Comparison of ENCODE assay signal across 25 cellular contexts in the genomic region with DNA sequence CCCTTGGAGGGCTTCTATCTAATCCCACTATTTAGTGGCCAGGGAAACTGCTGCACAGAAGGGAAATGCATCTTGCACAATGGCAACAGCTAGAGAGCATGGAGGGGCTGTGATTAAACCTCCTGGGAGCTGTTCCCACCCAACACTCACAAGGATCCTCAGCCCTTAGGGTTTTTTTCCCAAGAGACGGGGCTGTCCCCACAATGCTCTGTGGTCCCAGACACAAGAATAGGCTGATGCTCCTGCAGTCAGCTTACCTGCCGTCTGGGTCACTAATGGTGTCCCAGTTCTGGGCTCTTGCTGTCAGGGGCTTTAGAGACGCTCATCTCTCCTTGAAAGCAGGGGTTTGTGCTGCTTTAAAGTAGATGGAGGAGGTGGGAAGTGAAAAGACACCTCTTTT. TPM values are rescaled to one million over a fixed set of nuclear protein-coding genes. Genes with fewer than 3 reads are reported as not detected.
"Had no signal": no experiment of that assay in that cellular context is flagged by ENCODE, and none has a peak within 500 bp of the region (broad histone marks: within the 10 kb centered on the region; RNA-seq: fewer than 3 reads in every experiment).

No MANE protein-coding gene starts in this region.

- H3K27me3 Mint-ChIP-seq: activated CD4-positive, alpha-beta memory T cell treated with anti-CD3 and anti-CD28 coated beads for 36 hours; activated naive CD8-positive, alpha-beta T cell treated with anti-CD3 and anti-CD28 coated beads for 36 hours; stimulated activated memory B cell treated with anti-CD40 and anti-IgM and Interleukin-4, amounts not matched to agents 10 μg/mL and 1 μg/mL and 100 μg/mL, for 72 hours had no signal

- H3K4me3 ChIP-seq: dorsolateral prefrontal cortex, pancreas, stomach, transverse colon had no signal

- H3K36me3 Mint-ChIP-seq: activated CD4-positive, alpha-beta memory T cell treated with anti-CD3 and anti-CD28 coated beads for 36 hours; activated naive CD8-positive, alpha-beta T cell treated with anti-CD3 and anti-CD28 coated beads for 36 hours; natural killer cell treated with Interleukin-12 subunit alpha and Interleukin-12 subunit beta and Interleukin-15 and Interleukin-18, amount 100 ng/mL, for 72 hours; stimulated activated memory B cell treated with anti-CD40 and anti-IgM and Interleukin-4, amounts not matched to agents 10 μg/mL and 1 μg/mL and 100 μg/mL, for 72 hours had no signal

- H3K4me3 Mint-ChIP-seq: activated B cell treated with CpG ODN at 0.5 μM for 24 hours; activated CD4-positive, alpha-beta memory T cell treated with anti-CD3 and anti-CD28 coated beads for 36 hours; activated naive CD8-positive, alpha-beta T cell treated with anti-CD3 and anti-CD28 coated beads for 36 hours; effector memory CD8-positive, alpha-beta T cell; natural killer cell treated with Interleukin-12 subunit alpha and Interleukin-12 subunit beta and Interleukin-15 and Interleukin-18, amount 100 ng/mL, for 72 hours; stimulated activated memory B cell treated with anti-CD40 and anti-IgM and Interleukin-4, amounts not matched to agents 10 μg/mL and 1 μg/mL and 100 μg/mL, for 72 hours; T-helper 1 cell treated with Interleukin-12 subunit alpha and Interleukin-12 subunit beta and Interleukin-4 antibody, amounts not matched to agents 30 μg/mL and 1 μg/mL, for 36 hours had no signal

- DNase-seq: activated B cell treated with CpG ODN at 0.5 μM for 24 hours; activated CD4-positive, alpha-beta memory T cell treated with anti-CD3 and anti-CD28 coated beads for 36 hours; activated CD4-positive, alpha-beta T cell treated with anti-CD3 and anti-CD28 coated beads for 4 hours; activated naive CD4-positive, alpha-beta T cell treated with Interleukin-2 at 50 U/mL for 16 hours; activated naive CD8-positive, alpha-beta T cell treated with anti-CD3 and anti-CD28 coated beads for 36 hours; activated T-cell treated with anti-CD3 and anti-CD28 coated beads, Interleukin-2, amount 50 U/mL, for 1 hour; central memory CD4-positive, alpha-beta T cell; dorsolateral prefrontal cortex; effector memory CD8-positive, alpha-beta T cell; left ventricle myocardium superior; pancreas; right cardiac atrium; small intestine; stimulated activated CD4-positive, alpha-beta T cell treated with anti-CD3 and anti-CD28 coated beads, Interleukin-2, amount 100 ng/mL, for 24 hours; stomach; T1000; transverse colon had no signal

- ATAC-seq: effector memory CD8-positive, alpha-beta T cell; esophagus mucosa; left ventricle myocardium superior; natural killer cell treated with Interleukin-12 subunit alpha and Interleukin-12 subunit beta and Interleukin-15 and Interleukin-18, amount 100 ng/mL, for 72 hours; pancreas; right cardiac atrium; stimulated activated memory B cell treated with anti-CD40 and anti-IgM and Interleukin-4, amounts not matched to agents 10 μg/mL and 1 μg/mL and 100 μg/mL, for 72 hours had no signal

- H3K27ac Mint-ChIP-seq: activated B cell treated with CpG ODN at 0.5 μM for 24 hours; activated CD4-positive, alpha-beta memory T cell treated with anti-CD3 and anti-CD28 coated beads for 36 hours; activated naive CD8-positive, alpha-beta T cell treated with anti-CD3 and anti-CD28 coated beads for 36 hours; effector memory CD8-positive, alpha-beta T cell; natural killer cell treated with Interleukin-12 subunit alpha and Interleukin-12 subunit beta and Interleukin-15 and Interleukin-18, amount 100 ng/mL, for 72 hours; stimulated activated memory B cell treated with anti-CD40 and anti-IgM and Interleukin-4, amounts not matched to agents 10 μg/mL and 1 μg/mL and 100 μg/mL, for 72 hours; T-helper 1 cell treated with Interleukin-12 subunit alpha and Interleukin-12 subunit beta and Interleukin-4 antibody, amounts not matched to agents 30 μg/mL and 1 μg/mL, for 36 hours had no signal

- H3K4me1 ChIP-seq: pancreas had no signal

- H3K9me3 ChIP-seq: pancreas, stomach, transverse colon had no signal

- H3K4me1 Mint-ChIP-seq: activated B cell treated with CpG ODN at 0.5 μM for 24 hours; stimulated activated memory B cell treated with anti-CD40 and anti-IgM and Interleukin-4, amounts not matched to agents 10 μg/mL and 1 μg/mL and 100 μg/mL, for 72 hours had no signal

- H3K36me3 ChIP-seq: pancreas, transverse colon had no signal

- H3K9me3 Mint-ChIP-seq: activated B cell treated with CpG ODN at 0.5 μM for 24 hours; activated CD4-positive, alpha-beta memory T cell treated with anti-CD3 and anti-CD28 coated beads for 36 hours; activated naive CD8-positive, alpha-beta T cell treated with anti-CD3 and anti-CD28 coated beads for 36 hours; effector memory CD8-positive, alpha-beta T cell; natural killer cell treated with Interleukin-12 subunit alpha and Interleukin-12 subunit beta and Interleukin-15 and Interleukin-18, amount 100 ng/mL, for 72 hours; stimulated activated memory B cell treated with anti-CD40 and anti-IgM and Interleukin-4, amounts not matched to agents 10 μg/mL and 1 μg/mL and 100 μg/mL, for 72 hours; T-helper 1 cell treated with Interleukin-12 subunit alpha and Interleukin-12 subunit beta and Interleukin-4 antibody, amounts not matched to agents 30 μg/mL and 1 μg/mL, for 36 hours had no signal

- H3K27me3 ChIP-seq: dorsolateral prefrontal cortex, pancreas, stomach, transverse colon had no signal

RNA-seq across cellular contexts. Expression of a gene that starts 4.6 kb away (rescaled TPM):
- total RNA-seq: endothelial cell of umbilical vein, pulmonary artery endothelial cell had no signal
- polyA plus RNA-seq: endothelial cell of umbilical vein had no signal

RNA-seq across cellular contexts. Expression of a gene that starts 17.3 kb away (rescaled TPM):
- total RNA-seq: activated B cell treated with CpG ODN at 0.5 μM for 24 hours; activated CD4-positive, alpha-beta memory T cell treated with anti-CD3 and anti-CD28 coated beads for 36 hours; activated naive CD8-positive, alpha-beta T cell treated with anti-CD3 and anti-CD28 coated beads for 36 hours; astrocyte; dorsolateral prefrontal cortex; endothelial cell of umbilical vein; esophagus mucosa; left ventricle myocardium superior; natural killer cell treated with Interleukin-12 subunit alpha and Interleukin-12 subunit beta and Interleukin-15 and Interleukin-18, amount 100 ng/mL, for 72 hours; pancreas; pulmonary artery endothelial cell; right cardiac atrium; stomach; temporal lobe; transverse colon had no signal
- polyA plus RNA-seq: endothelial cell of umbilical vein, pancreas, right cardiac atrium, small intestine, stomach had no signal
